In the genomic region with DNA sequence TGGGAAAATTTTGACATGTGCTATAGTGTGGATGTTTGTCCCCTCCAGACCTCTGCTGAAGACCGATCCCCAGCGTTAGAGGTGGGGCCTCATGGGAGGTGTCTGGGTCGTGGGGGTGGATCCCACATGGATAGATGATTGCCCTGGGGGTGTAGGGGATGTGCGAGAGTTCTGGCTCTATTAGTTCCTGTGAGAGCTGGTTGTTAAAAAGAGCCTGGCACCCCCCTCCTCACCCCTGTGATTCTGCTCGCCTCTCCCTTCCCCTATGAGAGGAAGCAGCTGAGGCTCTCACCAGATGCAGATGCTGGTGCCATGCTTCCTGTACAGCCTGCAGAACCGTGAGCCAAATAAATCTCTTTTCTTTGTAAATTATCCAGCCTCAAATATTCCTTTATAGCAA, we compare ENCODE assay signal across 31 cellular contexts.
DNase-seq lines count a peak whose midpoint lies in the region; ATAC-seq and TF ChIP-seq lines count a peak whose summit lies in the region.
"Had no signal": no experiment of that assay in that cellular context is flagged by ENCODE, and none has a peak within 500 bp of the region (broad histone marks: within the 10 kb centered on the region; RNA-seq: fewer than 3 reads in every experiment).

No MANE protein-coding gene starts in this region.

- H3K4me3 ChIP-seq in right atrium auricular region (no peak overlapping the region), right cardiac atrium (ENCODE audit: low read length) (no peak overlapping the region), upper lobe of right lung (no peak overlapping the region)
- H3K4me3 ChIP-seq: body of pancreas, gastrocnemius medialis, lower lobe of right lung, SK-N-MC, smooth muscle cell had no signal

- 53% methylated on average over 6 of the region's 6 CpGs for WGBS in right cardiac atrium

- no peaks in the 10 kb centered on the region for H3K36me3 ChIP-seq in right atrium auricular region
- no peaks in the 10 kb centered on the region for H3K36me3 ChIP-seq in upper lobe of right lung
- H3K36me3 ChIP-seq: BE2C, gastrocnemius medialis, lower lobe of right lung had no signal

- POLR2A ChIA-PET in T-cell (lab: Charles Lee): interaction anchor here in 1 of 2 donors (0.9 kb wide), 1 partner anchor 79 kb away, joined by 3 read pairs; no protein-coding TSS in a partner anchor

- H3K27ac ChIP-seq in right atrium auricular region (no peak overlapping the region), right cardiac atrium (ENCODE audit: low read length) (no peak overlapping the region), upper lobe of right lung (no peak overlapping the region)
- H3K27ac ChIP-seq: body of pancreas, gastrocnemius medialis, lower lobe of right lung, parathyroid adenoma, SK-N-MC had no signal

- CTCF ChIA-PET in T-cell (lab: Charles Lee): interaction anchor here in 1 of 2 donors (0.7 kb wide), 1 partner anchor 138 kb away, joined by 3 read pairs; no protein-coding TSS in a partner anchor

- H3K27me3 Mint-ChIP-seq in T-cell: no peaks in the 10 kb centered on the region
- H3K27me3 Mint-ChIP-seq: central memory CD8-positive, alpha-beta T cell had no signal

- no peaks in the 10 kb centered on the region for H3K36me3 Mint-ChIP-seq in T-cell

- H3K4me1 ChIP-seq in right atrium auricular region: peaks cover 0 to 15% of the 10 kb centered on the region in 2 donors
- peaks cover 4% of the 10 kb centered on the region for H3K4me1 ChIP-seq in right cardiac atrium (ENCODE audit: control insufficient read depth, insufficient read depth, low read length)
- no peaks in the 10 kb centered on the region for H3K4me1 ChIP-seq in upper lobe of right lung
- H3K4me1 ChIP-seq: BE2C, body of pancreas had no signal

- DNase-seq in right atrium auricular region (ENCODE audit: low spot score): peak; percentile 32
- no peak for DNase-seq in right cardiac atrium
- peak in 7 of 34 experiments; percentile 16 to 40 (median 28) for DNase-seq in T-cell
- DNase-seq in mesenteric fat pad (ENCODE audit: low spot score): peak; percentile 51
- DNase-seq in upper lobe of right lung: peak; percentile 25
- DNase-seq in NCI-H146 (lab: John Stamatoyannopoulos, UW): no peak
- DNase-seq in DMS 273 treated with DMSO at 0.1 percent for 48 hours (lab: John Stamatoyannopoulos, UW): no peak
- DNase-seq: ACHN; activated CD4-positive, alpha-beta T cell treated with anti-CD3 and anti-CD28 coated beads, Interleukin-2, amount 50 U/mL, for 4 hours; BE2C; body of pancreas; COR-L47; gastrocnemius medialis; hippocampal formation; lower lobe of right lung; NCI-H1417 treated with DMSO at 0.1 percent for 48 hours; NCI-H2081 treated with DMSO at 0.1 percent for 48 hours; NCI-H2227 treated with DMSO at 0.1 percent for 48 hours; NCI-H526 treated with DMSO at 0.1 percent for 48 hours; NK-92 treated with Interleukin-12 subunit alpha and Interleukin-12 subunit beta, amount 100 ng/mL, for 24 hours; PC-3; retina had no signal

- H3K4me3 Mint-ChIP-seq in T-cell: no peak overlapping the region
- H3K4me3 Mint-ChIP-seq: central memory CD8-positive, alpha-beta T cell; neural crest cell; T-helper 1 cell treated with Interleukin-12 subunit alpha and Interleukin-12 subunit beta and Interleukin-4 antibody, amounts not matched to agents 30 μg/mL and 1 μg/mL, for 36 hours had no signal

- intact Hi-C loops in right cardiac atrium (cut with DNase I): loop anchor here in 1 of 4 donors (10.0 kb wide), 1 partner anchor 89 kb away; no protein-coding TSS in a partner anchor
- intact Hi-C loops in upper lobe of right lung (cut with DNase I): no loop called here

- H3K9me3 ChIP-seq in right atrium auricular region: no peaks in the 10 kb centered on the region
- no peaks in the 10 kb centered on the region for H3K9me3 ChIP-seq in right cardiac atrium (ENCODE audit: control insufficient read depth, low read length)
- no peaks in the 10 kb centered on the region for H3K9me3 ChIP-seq in upper lobe of right lung
- H3K9me3 ChIP-seq: BE2C, body of pancreas, gastrocnemius medialis, lower lobe of right lung had no signal

- ATAC-seq in right cardiac atrium (no peak), T-cell (replicated peaks in 1 of 4) (peak in 2 of 4 experiments; percentile 49 to 57), upper lobe of right lung (no peak), HG02970 (IDR thresholded peaks at IDR 0.05; ENCODE audit: low FRiP score, unreplicated experiment) (no peak)
- ATAC-seq: body of pancreas; gastrocnemius medialis; lower lobe of right lung; PC-3; stimulated activated naive CD8-positive, alpha-beta T cell treated with anti-CD3 and anti-CD28 coated beads, Interleukin-15, Interleukin-2, amounts not matched to agents 100 U/mL and 50 U/mL, for 24 hours had no signal

- H3K9me3 Mint-ChIP-seq in T-cell: no peaks in the 10 kb centered on the region
- H3K9me3 Mint-ChIP-seq: activated T-helper 2 cell treated with anti-CD3 and anti-CD28 coated beads, Interferon-gamma antibody, Interleukin-2, Interleukin-4, amounts not matched to agents 10 μg/mL and 5 μg/mL and 100 μg/mL, durations not matched to agents 14 hours and 24 hours and 36 hours; central memory CD8-positive, alpha-beta T cell; neural crest cell; T-helper 1 cell treated with Interleukin-12 subunit alpha and Interleukin-12 subunit beta and Interleukin-4 antibody, amounts not matched to agents 30 μg/mL and 1 μg/mL, for 36 hours had no signal

- peaks cover 73 to 83% (median 79%) of the 10 kb centered on the region in 3 donors for H3K4me1 Mint-ChIP-seq in T-cell

- H3K27ac Mint-ChIP-seq in T-cell: peak overlapping the region; percentile 24 to 28
- H3K27ac Mint-ChIP-seq: activated T-helper 2 cell treated with anti-CD3 and anti-CD28 coated beads, Interferon-gamma antibody, Interleukin-2, Interleukin-4, amounts not matched to agents 10 μg/mL and 5 μg/mL and 100 μg/mL, durations not matched to agents 14 hours and 24 hours and 36 hours; T-helper 1 cell treated with Interleukin-12 subunit alpha and Interleukin-12 subunit beta and Interleukin-4 antibody, amounts not matched to agents 30 μg/mL and 1 μg/mL, for 36 hours had no signal

- TF ChIP-seq CTCF in right atrium auricular region (IDR thresholded peaks at IDR 0.05) (no peak), upper lobe of right lung (IDR thresholded peaks at IDR 0.05) (no peak)

- no peaks in the 10 kb centered on the region for H3K27me3 ChIP-seq in right atrium auricular region
- no peaks in the 10 kb centered on the region for H3K27me3 ChIP-seq in right cardiac atrium (ENCODE audit: control insufficient read depth, insufficient read depth)
- H3K27me3 ChIP-seq in upper lobe of right lung: no peaks in the 10 kb centered on the region
- H3K27me3 ChIP-seq: BE2C, body of pancreas, gastrocnemius medialis had no signal

Comparison
In these comparisons a context has a peak if more than half of its experiments do, and no peak if none do; other contexts are left out.
1. DNase-seq: peak in right atrium auricular region (single experiment), mesenteric fat pad (single experiment) and upper lobe of right lung (single experiment); none in right cardiac atrium (0 of 3), NCI-H146 (single experiment) and DMS 273 treated with DMSO at 0.1 percent for 48 hours (single experiment).